Comparison of ENCODE assay signal across 19 cellular contexts in the genomic region with DNA sequence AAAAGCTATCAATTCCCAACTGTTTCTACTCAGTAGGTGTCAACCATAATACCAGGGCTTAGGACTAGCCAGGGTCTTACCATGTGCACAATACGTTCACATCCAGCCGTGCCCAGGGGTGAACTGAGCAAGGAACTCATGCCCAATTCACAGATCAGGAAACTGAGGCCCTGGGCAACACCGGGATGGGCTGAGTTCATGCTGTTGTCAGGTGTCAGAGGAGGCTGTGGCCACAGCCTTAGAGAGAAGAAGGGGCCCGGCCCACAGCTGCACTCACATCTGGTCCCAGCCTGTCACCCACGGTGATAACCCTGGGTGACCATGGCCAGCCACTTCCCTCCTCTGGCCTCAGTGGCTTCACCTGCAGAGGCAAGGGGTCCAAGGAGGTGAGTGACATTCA.
DNase-seq lines count a peak whose midpoint lies in the region; ATAC-seq and TF ChIP-seq lines count a peak whose summit lies in the region.
"Had no signal": no experiment of that assay in that cellular context is flagged by ENCODE, and none has a peak within 500 bp of the region (broad histone marks: within the 10 kb centered on the region; RNA-seq: fewer than 3 reads in every experiment).

No MANE protein-coding gene starts in this region.

- no peak for ATAC-seq in naive thymus-derived CD4-positive, alpha-beta T cell
- no peak for ATAC-seq in sciatic nerve
- ATAC-seq: activated CD4-positive, alpha-beta T cell treated with anti-CD3 and anti-CD28 coated beads for 36 hours; mucosa of descending colon had no signal

- intact Hi-C loops in activated naive CD4-positive, alpha-beta T cell treated with anti-CD3 and anti-CD28 coated beads for 36 hours (cut with micrococcal nuclease): no loop called here
- intact Hi-C loops in naive thymus-derived CD4-positive, alpha-beta T cell (cut with micrococcal nuclease): no loop called here
- intact Hi-C loops in sciatic nerve (cut with DNase I): no loop called here

- peaks cover 68% of the 10 kb centered on the region for H3K4me1 Mint-ChIP-seq in activated naive CD4-positive, alpha-beta T cell treated with anti-CD3 and anti-CD28 coated beads for 36 hours (ENCODE audit: low read depth)
- H3K4me1 Mint-ChIP-seq in activated naive CD4-positive, alpha-beta T cell treated with anti-CD3 and anti-CD28 coated beads, Interleukin-2, amount 10 ng/mL, durations not matched to agents 7 days and 5 days: peaks cover 77% of the 10 kb centered on the region
- peaks cover 88% of the 10 kb centered on the region for H3K4me1 Mint-ChIP-seq in activated CD4-positive, alpha-beta memory T cell treated with anti-CD3 and anti-CD28 coated beads, Interleukin-2, amount 10 ng/mL, durations not matched to agents 7 days and 5 days
- H3K4me1 Mint-ChIP-seq in naive thymus-derived CD4-positive, alpha-beta T cell: peaks cover 47 to 93% (median 82%) of the 10 kb centered on the region in 7 donors

- H3K18ac ChIP-seq in mesenchymal stem cell (ENCODE audit: low read depth in 1 of 2, low read length in 2 of 2): no peak overlapping the region

- H2BK12ac ChIP-seq in mesenchymal stem cell (ENCODE audit: low read length in 2 of 2): no peak overlapping the region

- POLR2A ChIA-PET in activated CD4-positive, alpha-beta memory T cell treated with anti-CD3 and anti-CD28 coated beads, Interleukin-2, amount 10 ng/mL, durations not matched to agents 7 days and 5 days (lab: Charles Lee): interaction anchor here (0.7 to 6.0 kb wide), 4 partner anchors 22 to 89 kb away, joined by 3 to 39 read pairs (median 6); no protein-coding TSS in a partner anchor
- POLR2A ChIA-PET in naive thymus-derived CD4-positive, alpha-beta T cell (lab: Charles Lee): interaction anchor here (0.6 to 7.0 kb wide), 3 partner anchors 16 to 34 kb away, joined by 3 to 74 read pairs (median 40); no protein-coding TSS in a partner anchor

- H3K4me2 ChIP-seq in mesenchymal stem cell (ENCODE audit: low read length, poor library complexity, severe bottlenecking): no peak overlapping the region

- TF ChIP-seq EP300 in tibial nerve (IDR thresholded peaks at IDR 0.05): no peak

- TF ChIP-seq CTCF in tibial nerve (IDR thresholded peaks at IDR 0.05): no peak

- CTCF ChIA-PET in activated naive CD4-positive, alpha-beta T cell treated with anti-CD3 and anti-CD28 coated beads for 36 hours (lab: Charles Lee): no interaction called here
- CTCF ChIA-PET in activated naive CD4-positive, alpha-beta T cell treated with anti-CD3 and anti-CD28 coated beads, Interleukin-2, amount 10 ng/mL, durations not matched to agents 7 days and 5 days (lab: Charles Lee): interaction anchor here (1.3 kb wide), 1 partner anchor 21 kb away, joined by 4 read pairs; no protein-coding TSS in a partner anchor
- CTCF ChIA-PET in activated CD4-positive, alpha-beta memory T cell treated with anti-CD3 and anti-CD28 coated beads, Interleukin-2, amount 10 ng/mL, durations not matched to agents 7 days and 5 days (lab: Charles Lee): interaction anchor here (5.4 kb wide), 1 partner anchor 7 kb away, joined by 44 read pairs; no protein-coding TSS in a partner anchor
- CTCF ChIA-PET in naive thymus-derived CD4-positive, alpha-beta T cell (lab: Charles Lee): interaction anchor here (0.8 to 9.6 kb wide), 4 partner anchors 14 to 89 kb away, joined by 3 to 131 read pairs (median 5); no protein-coding TSS in a partner anchor

- H3K27me3 ChIP-seq in naive thymus-derived CD4-positive, alpha-beta T cell (ENCODE audit: control insufficient read depth in 2 of 2, insufficient read depth in 2 of 2, low read length in 2 of 2): no peaks in the 10 kb centered on the region
- H3K27me3 ChIP-seq in tibial nerve (no peaks in the 10 kb centered on the region), mesenchymal stem cell (ENCODE audit: control insufficient read depth in 1 of 2, insufficient read depth in 1 of 2, low read length in 2 of 2) (no peaks in the 10 kb centered on the region)
- H3K27me3 ChIP-seq: ovary had no signal

- no peaks in the 10 kb centered on the region for H3K9me3 Mint-ChIP-seq in activated naive CD4-positive, alpha-beta T cell treated with anti-CD3 and anti-CD28 coated beads for 36 hours
- no peaks in the 10 kb centered on the region for H3K9me3 Mint-ChIP-seq in activated naive CD4-positive, alpha-beta T cell treated with anti-CD3 and anti-CD28 coated beads, Interleukin-2, amount 10 ng/mL, durations not matched to agents 7 days and 5 days
- no peaks in the 10 kb centered on the region for H3K9me3 Mint-ChIP-seq in activated CD4-positive, alpha-beta memory T cell treated with anti-CD3 and anti-CD28 coated beads, Interleukin-2, amount 10 ng/mL, durations not matched to agents 7 days and 5 days
- peaks cover 0 to 1% (median 0%) of the 10 kb centered on the region in 11 donors for H3K9me3 Mint-ChIP-seq in naive thymus-derived CD4-positive, alpha-beta T cell

- no peak overlapping the region for H3K23ac ChIP-seq in mesenchymal stem cell (ENCODE audit: low read length in 2 of 2)

- no peak overlapping the region for H3K14ac ChIP-seq in mesenchymal stem cell (ENCODE audit: low read length in 2 of 2)

- H3K4me3 Mint-ChIP-seq in activated naive CD4-positive, alpha-beta T cell treated with anti-CD3 and anti-CD28 coated beads for 36 hours: no peak overlapping the region
- H3K4me3 Mint-ChIP-seq in activated naive CD4-positive, alpha-beta T cell treated with anti-CD3 and anti-CD28 coated beads, Interleukin-2, amount 10 ng/mL, durations not matched to agents 7 days and 5 days: no peak overlapping the region
- H3K4me3 Mint-ChIP-seq in activated CD4-positive, alpha-beta memory T cell treated with anti-CD3 and anti-CD28 coated beads, Interleukin-2, amount 10 ng/mL, durations not matched to agents 7 days and 5 days: no peak overlapping the region
- peak overlapping the region in 5 of 10 donors; percentile 25 to 61 (median 38) for H3K4me3 Mint-ChIP-seq in naive thymus-derived CD4-positive, alpha-beta T cell
- H3K4me3 Mint-ChIP-seq: activated CD4-positive, alpha-beta T cell treated with anti-CD3 and anti-CD28 coated beads for 36 hours had no signal

- no peak overlapping the region for H3K4ac ChIP-seq in mesenchymal stem cell (ENCODE audit: low read depth in 1 of 2, low read length in 2 of 2)

- H2BK120ac ChIP-seq in mesenchymal stem cell (ENCODE audit: low read depth, low read length): no peak overlapping the region

- H3K36me3 Mint-ChIP-seq in activated naive CD4-positive, alpha-beta T cell treated with anti-CD3 and anti-CD28 coated beads for 36 hours (ENCODE audit: low read depth): peaks cover 1% of the 10 kb centered on the region
- H3K36me3 Mint-ChIP-seq in activated naive CD4-positive, alpha-beta T cell treated with anti-CD3 and anti-CD28 coated beads, Interleukin-2, amount 10 ng/mL, durations not matched to agents 7 days and 5 days: peaks cover 25% of the 10 kb centered on the region
- peaks cover 42% of the 10 kb centered on the region for H3K36me3 Mint-ChIP-seq in activated CD4-positive, alpha-beta memory T cell treated with anti-CD3 and anti-CD28 coated beads, Interleukin-2, amount 10 ng/mL, durations not matched to agents 7 days and 5 days (ENCODE audit: low read depth)
- H3K36me3 Mint-ChIP-seq in naive thymus-derived CD4-positive, alpha-beta T cell: peaks cover 0 to 10% (median 4%) of the 10 kb centered on the region in 5 donors

- no peak overlapping the region for H2BK15ac ChIP-seq in mesenchymal stem cell (ENCODE audit: low read depth, poor library complexity, severe bottlenecking)

- H3K9ac ChIP-seq in mesenchymal stem cell (ENCODE audit: low read length): no peak overlapping the region

- peak overlapping the region; percentile 13 for H3K27ac Mint-ChIP-seq in activated naive CD4-positive, alpha-beta T cell treated with anti-CD3 and anti-CD28 coated beads for 36 hours
- H3K27ac Mint-ChIP-seq in activated naive CD4-positive, alpha-beta T cell treated with anti-CD3 and anti-CD28 coated beads, Interleukin-2, amount 10 ng/mL, durations not matched to agents 7 days and 5 days: no peak overlapping the region
- H3K27ac Mint-ChIP-seq in activated CD4-positive, alpha-beta memory T cell treated with anti-CD3 and anti-CD28 coated beads, Interleukin-2, amount 10 ng/mL, durations not matched to agents 7 days and 5 days: peak overlapping the region; percentile 48
- H3K27ac Mint-ChIP-seq in naive thymus-derived CD4-positive, alpha-beta T cell: peak overlapping the region in 8 of 9 donors; percentile 32 to 97 (median 52)

- H3K27me3 Mint-ChIP-seq in activated naive CD4-positive, alpha-beta T cell treated with anti-CD3 and anti-CD28 coated beads for 36 hours (ENCODE audit: low read depth): no peaks in the 10 kb centered on the region
- no peaks in the 10 kb centered on the region for H3K27me3 Mint-ChIP-seq in activated naive CD4-positive, alpha-beta T cell treated with anti-CD3 and anti-CD28 coated beads, Interleukin-2, amount 10 ng/mL, durations not matched to agents 7 days and 5 days
- no peaks in the 10 kb centered on the region for H3K27me3 Mint-ChIP-seq in activated CD4-positive, alpha-beta memory T cell treated with anti-CD3 and anti-CD28 coated beads, Interleukin-2, amount 10 ng/mL, durations not matched to agents 7 days and 5 days
- no peaks in the 10 kb centered on the region for H3K27me3 Mint-ChIP-seq in naive thymus-derived CD4-positive, alpha-beta T cell
- H3K27me3 Mint-ChIP-seq: activated CD4-positive, alpha-beta T cell treated with anti-CD3 and anti-CD28 coated beads for 36 hours had no signal

- peaks cover 0 to 8% (median 0%) of the 10 kb centered on the region in 3 experiments for H3K36me3 ChIP-seq in naive thymus-derived CD4-positive, alpha-beta T cell (ENCODE audit: control insufficient read depth in 2 of 3, insufficient read depth in 3 of 3, low read length in 3 of 3)
- H3K36me3 ChIP-seq in tibial nerve: peaks cover 0 to 13% (median 0%) of the 10 kb centered on the region in 3 donors
- peaks cover 4 to 24% of the 10 kb centered on the region in 2 experiments for H3K36me3 ChIP-seq in mesenchymal stem cell (ENCODE audit: control insufficient read depth in 1 of 2, insufficient read depth in 2 of 2, low read depth in 1 of 2, low read length in 2 of 2)
- H3K36me3 ChIP-seq: ovary had no signal

- H3K27ac ChIP-seq in naive thymus-derived CD4-positive, alpha-beta T cell (ENCODE audit: low read depth, low read length): no peak overlapping the region
- H3K27ac ChIP-seq in tibial nerve: peak overlapping the region in 3 of 4 donors; percentile 35 to 91 (median 82)
- no peak overlapping the region for H3K27ac ChIP-seq in mesenchymal stem cell (ENCODE audit: low read length, poor library complexity, severe bottlenecking)

- TF ChIP-seq POLR2A in tibial nerve (IDR thresholded peaks at IDR 0.05): no peak

- DNase-seq in activated naive CD4-positive, alpha-beta T cell treated with anti-CD3 and anti-CD28 coated beads for 36 hours: no peak
- no peak for DNase-seq in activated naive CD4-positive, alpha-beta T cell treated with anti-CD3 and anti-CD28 coated beads, Interleukin-2, amount 10 ng/mL, durations not matched to agents 7 days and 5 days
- no peak for DNase-seq in activated CD4-positive, alpha-beta memory T cell treated with anti-CD3 and anti-CD28 coated beads, Interleukin-2, amount 10 ng/mL, durations not matched to agents 7 days and 5 days
- DNase-seq in naive thymus-derived CD4-positive, alpha-beta T cell: no peak
- DNase-seq in tibial nerve (ENCODE audit: low spot score in 2 of 2) (no peak), sciatic nerve (ENCODE audit: low spot score) (no peak), mesenchymal stem cell (no peak), cerebellum (ENCODE audit: low spot score) (no peak)
- DNase-seq: activated CD4-positive, alpha-beta T cell treated with anti-CD3 and anti-CD28 coated beads for 36 hours; amniotic stem cell; EL; HCEC 1CT; hypothalamus; KG1; NCI-H1048; NCI-H2107; NCI-H526 treated with DMSO at 0.1 percent for 48 hours; ovary had no signal

- H3K4me1 ChIP-seq in naive thymus-derived CD4-positive, alpha-beta T cell (ENCODE audit: control insufficient read depth in 2 of 2, insufficient read depth in 2 of 2, low read length in 2 of 2): peaks cover 69 to 91% of the 10 kb centered on the region in 2 donors
- H3K4me1 ChIP-seq in tibial nerve (peaks cover 0 to 96% (median 75%) of the 10 kb centered on the region in 4 donors), mesenchymal stem cell (ENCODE audit: control insufficient read depth, insufficient read depth, low read depth, low read length) (peaks cover 33% of the 10 kb centered on the region)

- no peak overlapping the region for H2AFZ ChIP-seq in mesenchymal stem cell (ENCODE audit: low read depth, low read length)

- peaks cover 50% of the 10 kb centered on the region for H3K79me1 ChIP-seq in mesenchymal stem cell (replicated peaks; ENCODE audit: low read length, poor library complexity, severe bottlenecking)

- H4K91ac ChIP-seq in mesenchymal stem cell (ENCODE audit: low read length): no peak overlapping the region

- no peak overlapping the region for H2AK5ac ChIP-seq in mesenchymal stem cell (ENCODE audit: low read length, severe bottlenecking)

- H4K8ac ChIP-seq in mesenchymal stem cell (ENCODE audit: low read length): no peak overlapping the region

- H3K9me3 ChIP-seq in naive thymus-derived CD4-positive, alpha-beta T cell (ENCODE audit: control insufficient read depth in 2 of 3, low read length in 3 of 3): no peaks in the 10 kb centered on the region
- H3K9me3 ChIP-seq in tibial nerve (no peaks in the 10 kb centered on the region), mesenchymal stem cell (ENCODE audit: control insufficient read depth, low read length) (no peaks in the 10 kb centered on the region)
- H3K9me3 ChIP-seq: mucosa of descending colon, ovary had no signal

- H3K4me3 ChIP-seq in naive thymus-derived CD4-positive, alpha-beta T cell (ENCODE audit: low read length): no peak overlapping the region
- H3K4me3 ChIP-seq in tibial nerve: no peak overlapping the region
- no peak overlapping the region for H3K4me3 ChIP-seq in mesenchymal stem cell (ENCODE audit: insufficient read depth in 1 of 2, low read depth in 1 of 2, low read length in 2 of 2)
- H3K4me3 ChIP-seq: mucosa of descending colon, ovary had no signal

- WGBS in tibial nerve, 2 donors: 94% methylated on average over 5 of the region's 5 CpGs
- 92% methylated on average over 5 of the region's 5 CpGs for whole genome bisulfite sequencing in mesenchymal stem cell

- H2BK5ac ChIP-seq in mesenchymal stem cell (ENCODE audit: low read depth, low read length, poor library complexity, severe bottlenecking): no peak overlapping the region

Comparison
In these comparisons a context has a peak if more than half of its experiments do, and no peak if none do; other contexts are left out.
1. H3K27ac ChIP-seq: peak in tibial nerve (3 of 4); none in naive thymus-derived CD4-positive, alpha-beta T cell (single experiment) and mesenchymal stem cell (single experiment).